In the genomic region with DNA sequence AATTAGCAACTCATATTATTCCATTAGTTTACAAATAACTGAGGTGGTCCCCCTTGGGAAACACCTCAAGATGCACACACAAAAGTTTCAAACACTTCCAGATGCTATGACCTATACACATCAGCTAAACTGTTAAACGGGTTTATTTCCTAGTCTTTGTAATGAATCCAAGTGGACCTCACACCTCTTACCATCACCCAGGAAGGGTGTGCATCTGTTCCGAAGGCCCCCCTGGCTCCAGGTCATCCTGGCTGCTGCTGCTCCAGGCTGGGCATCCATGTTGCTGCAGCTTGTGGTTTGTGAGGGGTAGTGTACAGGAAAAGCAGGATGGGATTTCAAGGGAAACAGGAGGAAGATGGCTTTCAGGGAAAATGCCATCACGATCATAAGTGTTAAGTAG, we compare ENCODE assay signal across 13 cellular contexts. TPM values are rescaled to one million over a fixed set of nuclear protein-coding genes. Genes with fewer than 3 reads are reported as not detected.
DNase-seq lines count a peak whose midpoint lies in the region; ATAC-seq, FAIRE-seq and TF ChIP-seq lines count a peak whose summit lies in the region.
"Had no signal": no experiment of that assay in that cellular context is flagged by ENCODE, and none has a peak within 500 bp of the region (broad histone marks: within the 10 kb centered on the region; RNA-seq: fewer than 3 reads in every experiment).

No MANE protein-coding gene starts in this region.

- RAD21 ChIA-PET in GM12878 (lab: Charles Lee; ENCODE audit: unreplicated experiment), result interaction anchor here (1.2 kb wide), 1 partner anchor 27 kb away, joined by 3 read pairs; no protein-coding TSS in a partner anchor

- FAIRE-seq in GM12878 (lab: Jason Lieb, UNC), result no peak

- H3K9me3 ChIP-seq in Caco-2 (no peaks in the 10 kb centered on the region), HUES48 (ENCODE audit: control insufficient read depth, insufficient read depth, low read length) (no peaks in the 10 kb centered on the region), GM12878 (replicated peaks; ENCODE audit: control insufficient read depth, insufficient read depth, low read length) (no peaks in the 10 kb centered on the region)
- H3K9me3 ChIP-seq: sigmoid colon had no signal

- intact Hi-C loops in Caco-2 (cut with micrococcal nuclease; ENCODE audit: unreplicated experiment) (no loop called here), GM12878 (cut with micrococcal nuclease; ENCODE audit: unreplicated experiment) (loop anchor here (10.0 kb wide), 1 partner anchor 122 kb away; a partner anchor contains a TSS), CD14-positive monocyte (cut with micrococcal nuclease) (loop anchor here in 1 of 2 donors (5.0 kb wide), 1 partner anchor 805 kb away; a partner anchor contains a TSS), head of caudate nucleus (cut with DNase I) (no loop called here)

- H3K36me3 ChIP-seq in Caco-2 (ENCODE audit: control insufficient read depth, insufficient read depth, low read length) (peaks cover 3% of the 10 kb centered on the region), HUES48 (ENCODE audit: control insufficient read depth, insufficient read depth, low read length) (peaks cover 92% of the 10 kb centered on the region), GM12878 (ENCODE audit: control insufficient read depth in 2 of 2, insufficient read depth in 2 of 2, low read length in 1 of 2) (peaks cover 7 to 41% of the 10 kb centered on the region in 2 experiments)

- H3K36me3 Mint-ChIP-seq in Caco-2 (ENCODE audit: insufficient read depth, unreplicated experiment) (peaks cover 100% of the 10 kb centered on the region), neural crest cell (ENCODE audit: low read depth) (peaks cover 42% of the 10 kb centered on the region), CD14-positive monocyte (peaks cover 66 to 92% of the 10 kb centered on the region in 2 donors)

- ATAC-seq in GM12878, result no peak

- DNase-seq in Caco-2 (no peak), GM12878 (ENCODE audit: low read depth, low spot score) (no peak), neural crest cell (ENCODE audit: low read depth, low spot score) (no peak), NCI-H2029 treated with DMSO at 0.1 percent for 48 hours (lab: John Stamatoyannopoulos, UW) (no peak), NCI-H1417 treated with DMSO at 0.1 percent for 48 hours (lab: John Stamatoyannopoulos, UW) (no peak), CD14-positive monocyte (ENCODE audit: low spot score) (no peak), head of caudate nucleus (no peak)
- DNase-seq: activated CD4-positive, alpha-beta T cell treated with anti-CD3 and anti-CD28 coated beads, Interleukin-2, amount 50 U/mL, for 4 hours; foreskin melanocyte; NCI-H345; sigmoid colon had no signal

- H3K4me2 ChIP-seq in GM12878 (ENCODE audit: control insufficient read depth, insufficient read depth), result peak overlapping the region; percentile 96

- no peaks in the 10 kb centered on the region for H3K9me3 Mint-ChIP-seq in Caco-2 (ENCODE audit: unreplicated experiment)
- H3K9me3 Mint-ChIP-seq in neural crest cell, result no peaks in the 10 kb centered on the region
- H3K9me3 Mint-ChIP-seq in CD14-positive monocyte, result no peaks in the 10 kb centered on the region

- H3K27ac ChIP-seq in HUES48 (ENCODE audit: low read depth, low read length) (peak overlapping the region; percentile 8), GM12878 (ENCODE audit: control insufficient read depth, insufficient read depth) (no peak overlapping the region; the same call in 1 of the 2 replicates)

- peaks cover 96% of the 10 kb centered on the region for H3K79me2 ChIP-seq in GM12878 (ENCODE audit: control insufficient read depth, insufficient read depth, low read length)

- in situ Hi-C loops in GM12878 (cut with MboI), result no loop called here

- no TSS peak for BruUV-seq in Caco-2 (replicated peaks; lab: Mats Ljungman, UMichigan)
- BruUV-seq in GM12878 (replicated peaks; lab: Mats Ljungman, UMichigan), result TSS peak; percentile 1

- H2AFZ ChIP-seq in GM12878 (ENCODE audit: control insufficient read depth, low read depth, low read length), result no peak overlapping the region

- CTCF ChIA-PET in Caco-2 (lab: Charles Lee) (no interaction called here), GM12878 (lab: Yijun Ruan, JAX) (no interaction called here)

- H3K4me1 ChIP-seq in Caco-2, result peaks cover 17% of the 10 kb centered on the region
- H3K4me1 ChIP-seq in HUES48 (ENCODE audit: control insufficient read depth, insufficient read depth, low read length), result peaks cover 39% of the 10 kb centered on the region
- H3K4me1 ChIP-seq in GM12878 (ENCODE audit: control insufficient read depth, insufficient read depth, low read length), result peaks cover 23% of the 10 kb centered on the region

- H3K4me3 Mint-ChIP-seq in Caco-2 (ENCODE audit: unreplicated experiment), result peak overlapping the region; percentile 16
- peak overlapping the region; percentile 79 for H3K4me3 Mint-ChIP-seq in neural crest cell
- no peak overlapping the region for H3K4me3 Mint-ChIP-seq in CD14-positive monocyte

- TF ChIP-seq POLR2A in GM12878 (IDR thresholded peaks at IDR 0.05; ENCODE audit: low read depth, low read length), result peak; percentile 62

- SMC1A ChIA-PET in GM12878 (lab: Charles Lee; ENCODE audit: uncharacterized antibody, unreplicated experiment), result interaction anchor here (0.9 kb wide), 1 partner anchor 18 kb away, joined by 3 read pairs; no protein-coding TSS in a partner anchor

- H3K27ac Mint-ChIP-seq in Caco-2 (ENCODE audit: unreplicated experiment) (no peak overlapping the region), neural crest cell (ENCODE audit: unreplicated experiment) (no peak overlapping the region), CD14-positive monocyte (peak overlapping the region in 3 of 7 donors; percentile 17 to 57 (median 51))

- 18% methylated on average over 3 of the region's 3 CpGs for WGBS in GM12878 (ENCODE audit: insufficient coverage, insufficient replicate concordance, low lambda C conversion rate, missing lambda C conversion rate)

- no peak for TF ChIP-seq EP300 in GM12878 (IDR thresholded peaks at IDR 0.05; ENCODE audit: borderline replicate concordance in 1 of 2, control insufficient read depth in 1 of 2, low read depth in 2 of 2, low read length in 2 of 2)

- H4K20me1 ChIP-seq in GM12878 (ENCODE audit: control insufficient read depth, insufficient read depth), result peaks cover 23% of the 10 kb centered on the region

- H3K9ac ChIP-seq in HUES48 (ENCODE audit: low read depth, low read length), result no peak overlapping the region
- H3K9ac ChIP-seq in GM12878 (ENCODE audit: control insufficient read depth, insufficient read depth, low read length), result peak overlapping the region; percentile 53; the same call in 1 of the 2 replicates

- POLR2A ChIA-PET in Caco-2 (lab: Charles Lee) (no interaction called here), GM12878 (lab: Charles Lee) (interaction anchor here (1.5 kb wide), 1 partner anchor 9 kb away, joined by 3 read pairs; no protein-coding TSS in a partner anchor)

- H3K4me1 Mint-ChIP-seq in Caco-2 (ENCODE audit: low read depth, unreplicated experiment) (peaks cover 24% of the 10 kb centered on the region), neural crest cell (peaks cover 73% of the 10 kb centered on the region), CD14-positive monocyte (peaks cover 71% of the 10 kb centered on the region)

- TF ChIP-seq CTCF in Caco-2 (IDR thresholded peaks at IDR 0.05; ENCODE audit: insufficient read depth in 1 of 2, low read depth in 1 of 2, low read length in 1 of 2, severe bottlenecking in 1 of 2, unreplicated experiment in 1 of 2), result no peak
- no peak for TF ChIP-seq CTCF in GM12878 (IDR thresholded peaks at IDR 0.05 in 2 of 3, conservative IDR thresholded peaks at IDR 0.05 in 1 of 3; ENCODE audit: control insufficient read depth in 2 of 3, extremely low read depth in 1 of 3, insufficient read depth in 1 of 3, low read depth in 3 of 3, low read length in 3 of 3)
- no peak for TF ChIP-seq CTCF in neural crest cell (conservative IDR thresholded peaks at IDR 0.05)
- no peak for TF ChIP-seq CTCF in CD14-positive monocyte (IDR thresholded peaks at IDR 0.05)

- no peak for TF ChIP-seq RAD21 in GM12878 (IDR thresholded peaks at IDR 0.05; ENCODE audit: insufficient read depth, low read depth, low read length)

- no peak overlapping the region for H3K4me3 ChIP-seq in Caco-2 (ENCODE audit: low read depth, low read length)
- no peak overlapping the region for H3K4me3 ChIP-seq in HUES48 (ENCODE audit: low read depth, low read length)
- H3K4me3 ChIP-seq in GM12878, result peak overlapping the region; percentile 58
- H3K4me3 ChIP-seq: sigmoid colon had no signal

- H3K27me3 ChIP-seq in Caco-2 (replicated peaks; ENCODE audit: control insufficient read depth, insufficient read depth, low read length) (no peaks in the 10 kb centered on the region), HUES48 (ENCODE audit: control insufficient read depth, insufficient read depth, low read length) (no peaks in the 10 kb centered on the region), GM12878 (replicated peaks in 1 of 2; ENCODE audit: control insufficient read depth in 2 of 2, insufficient read depth in 2 of 2, low read length in 1 of 2) (no peaks in the 10 kb centered on the region)
- H3K27me3 ChIP-seq: sigmoid colon had no signal

- no peaks in the 10 kb centered on the region for H3K27me3 Mint-ChIP-seq in Caco-2 (ENCODE audit: insufficient read depth, unreplicated experiment)
- H3K27me3 Mint-ChIP-seq in neural crest cell (ENCODE audit: low read depth), result no peaks in the 10 kb centered on the region
- H3K27me3 Mint-ChIP-seq in CD14-positive monocyte (ENCODE audit: low read depth in 3 of 3), result no peaks in the 10 kb centered on the region

RNA-seq across cellular contexts. Expression of a gene that starts 6.8 kb away (rescaled TPM):
- 512 and 536 TPM in 2 replicates for total RNA-seq in Caco-2 (2022)
- 614 and 625 TPM in 2 replicates for total RNA-seq in GM12878 (2013; cell fraction: nucleolus; rRNA removed)
- total RNA-seq in GM12878 (2014; rRNA removed), result 911 and 918 TPM in 2 replicates
- total RNA-seq in GM12878 (2014; rRNA removed; fragmentation: Illumina TruSeq; extraction: Trizol), result 1,200 and 1,219 TPM in 2 replicates
- 766 and 773 TPM in 2 replicates for total RNA-seq in GM12878 (2021)
- polyA plus RNA-seq in GM12878 (2011; ENCODE audit: low read depth), result 683 TPM
- 1,305 and 1,562 TPM in 2 replicates for polyA plus RNA-seq in GM12878 (2011; rRNA removed)
- polyA plus RNA-seq in GM12878 (2011; cell fraction: cytosol; rRNA removed), result 561 and 849 TPM in 2 replicates
- polyA plus RNA-seq in GM12878 (2011; cell fraction: nucleus; rRNA removed), result 413 and 577 TPM in 2 replicates
- 661 and 837 TPM in 2 replicates for polyA plus RNA-seq in GM12878 (2012)
- 1,492 and 1,839 TPM in 2 replicates for polyA plus RNA-seq in GM12878 (2014; fragmentation: Illumina TruSeq; extraction: Trizol)
- polyA plus RNA-seq in GM12878 (2014; fragmentation: Nextera tagmentation; extraction: Ambion mirVana), result 1,000 to 10,000 TPM in 1 of 2 experiments, 100 to 1,000 TPM in 1; 679 to 1,422 TPM
- 866 and 889 TPM in 2 replicates for polyA plus RNA-seq in GM12878 (2014; rRNA removed)
- polyA plus RNA-seq in GM12878 (2016; fragmentation: Nextera tagmentation; extraction: Ambion mirVana), result 1,000 to 10,000 TPM; 1,325 to 1,341 TPM
- polyA minus RNA-seq in GM12878 (2011; rRNA and poly(A)+ RNA removed), result 736 and 779 TPM in 2 replicates
- polyA minus RNA-seq in GM12878 (2011; cell fraction: cytosol; rRNA and poly(A)+ RNA removed), result 204 and 236 TPM in 2 replicates
- 243 and 440 TPM in 2 replicates for polyA minus RNA-seq in GM12878 (2011; cell fraction: nucleus; rRNA and poly(A)+ RNA removed)
- 993 and 1,012 TPM in 2 replicates for total RNA-seq in neural crest cell
- 100 to 1,000 TPM; 580 to 609 TPM for polyA plus RNA-seq in CD14-positive monocyte

RNA-seq across cellular contexts. Expression of a gene that starts 17.5 kb away (rescaled TPM):
- total RNA-seq in Caco-2 (2022) (0.12 TPM in 1 of 2 replicates, not detected in the other), GM12878 (2014; rRNA removed) (0.27 and 1.1 TPM in 2 replicates), GM12878 (2014; rRNA removed; fragmentation: Illumina TruSeq; extraction: Trizol) (0.18 and 0.72 TPM in 2 replicates), GM12878 (2021) (0.44 TPM in 1 of 2 replicates, not detected in the other), neural crest cell (not detected in 2 replicates)
- total RNA-seq in GM12878 (2013; cell fraction: nucleolus; rRNA removed), result not detected in 2 replicates
- polyA plus RNA-seq in GM12878 (2011; ENCODE audit: low read depth), result not detected
- polyA plus RNA-seq in GM12878 (2011; rRNA removed) (0.13 and 0.30 TPM in 2 replicates), GM12878 (2014; fragmentation: Illumina TruSeq; extraction: Trizol) (0.14 and 0.34 TPM in 2 replicates), GM12878 (2014; fragmentation: Nextera tagmentation; extraction: Ambion mirVana) (under 1 TPM; 0.07 to 0.16 TPM), GM12878 (2014; rRNA removed) (0.10 and 0.11 TPM in 2 replicates), GM12878 (2016; fragmentation: Nextera tagmentation; extraction: Ambion mirVana) (under 1 TPM in 1 of 2 experiments, not detected in 1; 0.07 TPM), CD14-positive monocyte (1 to 10 TPM; 4.7 to 7.4 TPM)
- 0.13 TPM in 1 of 2 replicates, not detected in the other for polyA plus RNA-seq in GM12878 (2011; cell fraction: cytosol; rRNA removed)
- 0.15 and 0.40 TPM in 2 replicates for polyA plus RNA-seq in GM12878 (2011; cell fraction: nucleus; rRNA removed)
- 0.08 and 0.14 TPM in 2 replicates for polyA plus RNA-seq in GM12878 (2012)
- 0.80 TPM in 1 of 2 replicates, not detected in the other for polyA minus RNA-seq in GM12878 (2011; rRNA and poly(A)+ RNA removed)
- polyA minus RNA-seq in GM12878 (2011; cell fraction: cytosol; rRNA and poly(A)+ RNA removed), result not detected in 2 replicates
- 0.19 TPM in 1 of 2 replicates, not detected in the other for polyA minus RNA-seq in GM12878 (2011; cell fraction: nucleus; rRNA and poly(A)+ RNA removed)
- total RNA-seq: cardiac septum had no signal

Comparison
In these comparisons a context has a peak if more than half of its experiments do, and no peak if none do; other contexts are left out.
1. H3K4me3 Mint-ChIP-seq: peak in Caco-2 (single experiment) and neural crest cell (single experiment); none in CD14-positive monocyte (0 of 2).